ENCODE assay signal across 9 cellular contexts in genomic region chr9:127245637-127246164, GRCh38. TPM values are rescaled to one million over a fixed set of nuclear protein-coding genes. Genes with fewer than 3 reads are reported as not detected.
DNase-seq lines count a peak whose midpoint lies in the region; ATAC-seq and TF ChIP-seq lines count a peak whose summit lies in the region.
"Had no signal": no experiment of that assay in that cellular context is flagged by ENCODE, and none has a peak within 500 bp of the region (broad histone marks: within the 10 kb centered on the region; RNA-seq: fewer than 3 reads in every experiment).

No MANE protein-coding gene starts in this region.

- TF ChIP-seq CTCF in heart left ventricle (IDR thresholded peaks at IDR 0.05) (no peak), breast epithelium (IDR thresholded peaks at IDR 0.05) (no peak), mesothelial cell of epicardium (IDR thresholded peaks at IDR 0.05; ENCODE audit: unreplicated experiment) (no peak), upper lobe of left lung (IDR thresholded peaks at IDR 0.05) (no peak)

- peaks cover 11% of the 10 kb centered on the region for H3K36me3 Mint-ChIP-seq in mesothelial cell of epicardium

- H3K27ac ChIP-seq in heart left ventricle: peak overlapping the region in 6 of 12 donors; percentile 80 to 88 (median 84)
- no peak overlapping the region for H3K27ac ChIP-seq in breast epithelium
- no peak overlapping the region for H3K27ac ChIP-seq in upper lobe of left lung

- H3K27ac Mint-ChIP-seq in mesothelial cell of epicardium: no peak overlapping the region

- H3K27me3 Mint-ChIP-seq in mesothelial cell of epicardium (ENCODE audit: low read depth): no peaks in the 10 kb centered on the region

- H3K27me3 ChIP-seq in heart left ventricle (no peaks in the 10 kb centered on the region), breast epithelium (no peaks in the 10 kb centered on the region), upper lobe of left lung (no peaks in the 10 kb centered on the region)

- TF ChIP-seq EP300 in upper lobe of left lung (IDR thresholded peaks at IDR 0.05): no peak

- intact Hi-C loops in heart left ventricle (cut with DNase I): loop anchor here in 1 of 10 donors (5.0 kb wide), 1 partner anchor 72 kb away; no protein-coding TSS in a partner anchor
- intact Hi-C loops in left ventricle myocardium superior (cut with micrococcal nuclease): no loop called here
- intact Hi-C loops in breast epithelium (cut with DNase I; ENCODE audit: low total_unique reads): no loop called here

- no peaks in the 10 kb centered on the region for H3K9me3 Mint-ChIP-seq in mesothelial cell of epicardium

- H3K36me3 ChIP-seq in heart left ventricle: no peaks in the 10 kb centered on the region
- H3K36me3 ChIP-seq in breast epithelium: no peaks in the 10 kb centered on the region
- no peaks in the 10 kb centered on the region for H3K36me3 ChIP-seq in upper lobe of left lung

- DNase-seq in heart left ventricle: no peak
- DNase-seq in left ventricle myocardium superior: no peak
- no peak for DNase-seq in breast epithelium (ENCODE audit: low spot score in 2 of 2)
- DNase-seq in mesothelial cell of epicardium (ENCODE audit: low spot score in 2 of 2, unreplicated experiment in 2 of 2): no peak
- no peak for DNase-seq in upper lobe of left lung
- no peak for DNase-seq in activated effector memory CD4-positive, alpha-beta T cell treated with anti-CD3 and anti-CD28 coated beads, Interleukin-2, amount 50 U/mL, for 16 hours
- DNase-seq in iPS-NIHi11 (ENCODE audit: low spot score): no peak
- no peak for DNase-seq in HT-29 (ENCODE audit: low spot score)
- DNase-seq: DND-41 had no signal

- no peaks in the 10 kb centered on the region for H3K9me3 ChIP-seq in heart left ventricle
- H3K9me3 ChIP-seq in breast epithelium: no peaks in the 10 kb centered on the region
- no peaks in the 10 kb centered on the region for H3K9me3 ChIP-seq in upper lobe of left lung

- TF ChIP-seq POLR2A in heart left ventricle (IDR thresholded peaks at IDR 0.05): no peak
- TF ChIP-seq POLR2A in breast epithelium (IDR thresholded peaks at IDR 0.05): no peak
- no peak for TF ChIP-seq POLR2A in upper lobe of left lung (IDR thresholded peaks at IDR 0.05)

- H3K4me3 ChIP-seq in heart left ventricle (peak overlapping the region; percentile 42 to 72 (median 63)), breast epithelium (peak overlapping the region; percentile 56 to 69 (median 63)), upper lobe of left lung (peak overlapping the region in 3 of 4 donors; percentile 52 to 67 (median 53))

- H3K4me1 Mint-ChIP-seq in mesothelial cell of epicardium: peaks cover 9% of the 10 kb centered on the region

- ATAC-seq in heart left ventricle (no peak), left ventricle myocardium superior (no peak), upper lobe of left lung (ENCODE audit: low FRiP score in 2 of 2) (no peak)

- H3K4me1 ChIP-seq in heart left ventricle (peaks cover 0 to 23% (median 12%) of the 10 kb centered on the region in 12 donors), breast epithelium (no peaks in the 10 kb centered on the region), upper lobe of left lung (peaks cover 4 to 12% (median 7%) of the 10 kb centered on the region in 4 donors)

- 65 to 68% (median 66%) methylated on average over 8 of the region's 8 CpGs for WGBS in heart left ventricle, 4 donors
- 81 to 82% methylated on average over 8 of the region's 8 CpGs for WGBS in upper lobe of left lung, 2 donors

- H3K4me3 Mint-ChIP-seq in mesothelial cell of epicardium: peak overlapping the region; percentile 91

RNA-seq across cellular contexts. Expression of gene GARNL3, which starts 18.9 kb away (rescaled TPM):
- total RNA-seq in heart left ventricle: 10 to 100 TPM; 11.9 to 60.4 (median 26.0) TPM
- 10 to 100 TPM in 1 of 2 donors, 1 to 10 TPM in 1; 7.1 to 14.9 TPM for polyA plus RNA-seq in heart left ventricle
- 17.3 TPM for total RNA-seq in left ventricle myocardium superior
- total RNA-seq in breast epithelium: 10 to 100 TPM; 13.4 to 44.8 (median 26.2) TPM
- 51.1 to 51.5 TPM (median 51.1 TPM) in 3 replicates for total RNA-seq in mesothelial cell of epicardium
- 10 to 100 TPM in 2 of 6 donors, 1 to 10 TPM in 4; 3.1 to 37.7 (median 7.0) TPM for total RNA-seq in upper lobe of left lung
- 0.56 and 1.3 TPM in 2 replicates for total RNA-seq in HT-29 (2014; rRNA removed; shearing (Covaris generic))
